Comparison of ENCODE assay signal across 19 cellular contexts in the genomic region with DNA sequence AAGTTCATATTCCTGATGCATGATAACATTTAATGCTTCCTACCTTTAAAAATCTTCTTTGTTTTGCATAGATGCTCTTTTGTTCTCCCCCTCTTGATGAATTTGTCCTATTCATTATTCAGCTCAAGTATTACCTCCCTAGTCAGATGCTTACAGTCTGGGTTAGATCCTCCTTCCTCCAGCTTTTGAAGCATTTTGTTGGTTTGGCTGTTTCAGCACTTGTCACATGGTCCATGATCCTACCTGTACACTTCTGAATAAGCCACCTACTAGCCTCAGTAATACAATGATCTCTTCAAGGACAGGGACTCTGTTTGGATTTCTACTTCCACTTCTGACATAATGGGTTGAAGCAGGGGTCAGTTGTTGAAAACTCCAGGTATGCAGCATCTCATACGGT.
"Had no signal": no experiment of that assay in that cellular context is flagged by ENCODE, and none has a peak within 500 bp of the region (broad histone marks: within the 10 kb centered on the region; RNA-seq: fewer than 3 reads in every experiment).

No MANE protein-coding gene starts in this region.

- H3K27ac Mint-ChIP-seq: activated B cell treated with CpG ODN at 0.5 μM for 24 hours had no signal

- H3K4me1 ChIP-seq: ascending aorta, breast epithelium, gastrocnemius medialis, heart left ventricle, parathyroid adenoma, sigmoid colon, testis, upper lobe of left lung had no signal

- H3K9me3 ChIP-seq: ascending aorta, breast epithelium, gastrocnemius medialis, heart left ventricle, neutrophil, sigmoid colon, spleen, testis, upper lobe of left lung had no signal

- H3K36me3 ChIP-seq: ascending aorta, breast epithelium, gastrocnemius medialis, heart left ventricle, sigmoid colon, upper lobe of left lung had no signal

- H3K27me3 Mint-ChIP-seq: activated B cell treated with CpG ODN at 0.5 μM for 24 hours; stimulated activated naive CD8-positive, alpha-beta T cell treated with anti-CD3 and anti-CD28 coated beads, Interleukin-15, amount 100 ng/mL, for 72 hours had no signal

- ATAC-seq: gastrocnemius medialis, heart left ventricle, left cardiac atrium had no signal

- H3K9ac ChIP-seq: parathyroid adenoma had no signal

- H3K27me3 ChIP-seq: ascending aorta, breast epithelium, gastrocnemius medialis, heart left ventricle, neutrophil, sigmoid colon, spleen, testis, upper lobe of left lung had no signal

- H3K9me3 Mint-ChIP-seq: activated B cell treated with CpG ODN at 0.5 μM for 24 hours; stimulated activated naive CD8-positive, alpha-beta T cell treated with anti-CD3 and anti-CD28 coated beads, Interleukin-15, amount 100 ng/mL, for 72 hours had no signal

- DNase-seq: activated B cell treated with CpG ODN at 0.5 μM for 24 hours; activated effector memory CD4-positive, alpha-beta T cell treated with anti-CD3 and anti-CD28 coated beads, Interleukin-2, amount 50 U/mL, for 16 hours; activated T-cell treated with anti-CD3 and anti-CD28 coated beads, Interleukin-2, amount 50 U/mL, for 48 hours; dermis blood vessel endothelial cell; gastrocnemius medialis; heart left ventricle; left cardiac atrium; sigmoid colon; spleen; stimulated activated naive CD8-positive, alpha-beta T cell treated with anti-CD3 and anti-CD28 coated beads, Interleukin-15, amount 100 ng/mL, for 72 hours; SW 1271; testis; upper lobe of left lung had no signal

- H3K4me3 ChIP-seq: ascending aorta, breast epithelium, gastrocnemius medialis, heart left ventricle, lung, sigmoid colon, spleen, testis, upper lobe of left lung had no signal

- H3K27ac ChIP-seq: ascending aorta, breast epithelium, epithelial cell of prostate, gastrocnemius medialis, heart left ventricle, neutrophil, parathyroid adenoma, sigmoid colon, spleen, testis, upper lobe of left lung had no signal

- H3K4me3 Mint-ChIP-seq: activated B cell treated with CpG ODN at 0.5 μM for 24 hours had no signal
